ENCODE assay signal across 1 cellular context in genomic region chr1:67686272-67687197, GRCh38.
TF ChIP-seq lines count a peak whose summit lies in the region.

No MANE protein-coding gene starts in this region.

TF ChIP-seq in HepG2, 621 proteins besides CTCF, POLR2A, EP300 and RAD21 (continued from another document and continues in another):
- TF ChIP-seq ZNF687 (CRISPR knock-in tag; IDR thresholded peaks at IDR 0.05): peak; percentile 95
- TF ChIP-seq ZFAT (CRISPR knock-in tag; conservative IDR thresholded peaks at IDR 0.05): no peak
- no peak; the same call in 1 of the 2 replicates for TF ChIP-seq MIER2 (CRISPR knock-in tag; IDR thresholded peaks at IDR 0.05)
- TF ChIP-seq ZNF10 (CRISPR knock-in tag; IDR thresholded peaks at IDR 0.05; ENCODE audit: borderline replicate concordance, low read depth): no peak
- TF ChIP-seq TAF15 (IDR thresholded peaks at IDR 0.05; ENCODE audit: low read depth, low read length, poor library complexity, severe bottlenecking): no peak
- TF ChIP-seq, protein P1, sequence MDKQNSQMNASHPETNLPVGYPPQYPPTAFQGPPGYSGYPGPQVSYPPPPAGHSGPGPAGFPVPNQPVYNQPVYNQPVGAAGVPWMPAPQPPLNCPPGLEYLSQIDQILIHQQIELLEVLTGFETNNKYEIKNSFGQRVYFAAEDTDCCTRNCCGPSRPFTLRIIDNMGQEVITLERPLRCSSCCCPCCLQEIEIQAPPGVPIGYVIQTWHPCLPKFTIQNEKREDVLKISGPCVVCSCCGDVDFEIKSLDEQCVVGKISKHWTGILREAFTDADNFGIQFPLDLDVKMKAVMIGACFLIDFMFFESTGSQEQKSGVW (CRISPR knock-in tag; IDR thresholded peaks at IDR 0.05; ENCODE audit: borderline replicate concordance): no peak
- no peak; the same call in 1 of the 2 replicates for TF ChIP-seq MYPOP (CRISPR knock-in tag; IDR thresholded peaks at IDR 0.05)
- TF ChIP-seq ZNF224 (CRISPR knock-in tag; IDR thresholded peaks at IDR 0.05): no peak
- TF ChIP-seq AKNA (CRISPR knock-in tag; IDR thresholded peaks at IDR 0.05; ENCODE audit: borderline replicate concordance): no peak
- TF ChIP-seq GZF1 (CRISPR knock-in tag; IDR thresholded peaks at IDR 0.05): no peak
- TF ChIP-seq ZNF75D (CRISPR knock-in tag; IDR thresholded peaks at IDR 0.05; ENCODE audit: borderline replicate concordance): no peak
- TF ChIP-seq TGIF2 (CRISPR knock-in tag; IDR thresholded peaks at IDR 0.05): no peak
- TF ChIP-seq, protein P2, sequence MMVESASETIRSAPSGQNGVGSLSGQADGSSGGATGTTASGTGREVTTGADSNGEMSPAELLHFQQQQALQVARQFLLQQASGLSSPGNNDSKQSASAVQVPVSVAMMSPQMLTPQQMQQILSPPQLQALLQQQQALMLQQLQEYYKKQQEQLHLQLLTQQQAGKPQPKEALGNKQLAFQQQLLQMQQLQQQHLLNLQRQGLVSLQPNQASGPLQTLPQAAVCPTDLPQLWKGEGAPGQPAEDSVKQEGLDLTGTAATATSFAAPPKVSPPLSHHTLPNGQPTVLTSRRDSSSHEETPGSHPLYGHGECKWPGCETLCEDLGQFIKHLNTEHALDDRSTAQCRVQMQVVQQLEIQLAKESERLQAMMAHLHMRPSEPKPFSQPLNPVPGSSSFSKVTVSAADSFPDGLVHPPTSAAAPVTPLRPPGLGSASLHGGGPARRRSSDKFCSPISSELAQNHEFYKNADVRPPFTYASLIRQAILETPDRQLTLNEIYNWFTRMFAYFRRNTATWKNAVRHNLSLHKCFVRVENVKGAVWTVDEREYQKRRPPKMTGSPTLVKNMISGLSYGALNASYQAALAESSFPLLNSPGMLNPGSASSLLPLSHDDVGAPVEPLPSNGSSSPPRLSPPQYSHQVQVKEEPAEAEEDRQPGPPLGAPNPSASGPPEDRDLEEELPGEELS (CRISPR knock-in tag; IDR thresholded peaks at IDR 0.05): peak; percentile 30; the same call in 1 of the 2 replicates
- peak; percentile 20; the same call in 1 of the 2 replicates for TF ChIP-seq ZC3H4 (CRISPR knock-in tag; IDR thresholded peaks at IDR 0.05; ENCODE audit: borderline replicate concordance)
- peak; percentile 88; the same call in 1 of the 2 replicates for TF ChIP-seq KDM5B (CRISPR knock-in tag; IDR thresholded peaks at IDR 0.05; ENCODE audit: borderline replicate concordance)
- TF ChIP-seq HNF4G (IDR thresholded peaks at IDR 0.05; ENCODE audit: borderline replicate concordance, low read depth, low read length): peak; percentile 66; the same call in 1 of the 2 replicates
- TF ChIP-seq HNF4G (CRISPR knock-in tag; IDR thresholded peaks at IDR 0.05; ENCODE audit: borderline replicate concordance, low read depth): no peak; the same call in 1 of the 2 replicates
- TF ChIP-seq ZBTB7A (CRISPR knock-in tag; IDR thresholded peaks at IDR 0.05): no peak; the same call in 1 of the 2 replicates
- TF ChIP-seq, protein P3, sequence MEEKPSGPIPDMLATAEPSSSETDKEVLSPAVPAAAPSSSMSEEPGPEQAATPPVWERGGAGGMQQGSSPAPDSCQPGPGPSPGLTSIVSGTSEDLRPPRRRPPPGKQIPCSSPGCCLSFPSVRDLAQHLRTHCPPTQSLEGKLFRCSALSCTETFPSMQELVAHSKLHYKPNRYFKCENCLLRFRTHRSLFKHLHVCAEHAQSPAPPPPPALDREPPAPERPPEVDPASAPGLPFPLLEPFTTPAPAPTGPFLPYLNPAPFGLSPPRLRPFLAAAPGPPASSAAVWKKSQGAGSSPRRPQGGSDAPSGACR (CRISPR knock-in tag; IDR thresholded peaks at IDR 0.05): peak; percentile 65; the same call in 1 of the 2 replicates
- TF ChIP-seq ZNF576 (CRISPR knock-in tag; IDR thresholded peaks at IDR 0.05): no peak
- peak; percentile 80 for TF ChIP-seq ZNF784 (CRISPR knock-in tag; IDR thresholded peaks at IDR 0.05; ENCODE audit: borderline replicate concordance)
- TF ChIP-seq ARNTL (CRISPR knock-in tag; IDR thresholded peaks at IDR 0.05): no peak
- TF ChIP-seq, protein P4, sequence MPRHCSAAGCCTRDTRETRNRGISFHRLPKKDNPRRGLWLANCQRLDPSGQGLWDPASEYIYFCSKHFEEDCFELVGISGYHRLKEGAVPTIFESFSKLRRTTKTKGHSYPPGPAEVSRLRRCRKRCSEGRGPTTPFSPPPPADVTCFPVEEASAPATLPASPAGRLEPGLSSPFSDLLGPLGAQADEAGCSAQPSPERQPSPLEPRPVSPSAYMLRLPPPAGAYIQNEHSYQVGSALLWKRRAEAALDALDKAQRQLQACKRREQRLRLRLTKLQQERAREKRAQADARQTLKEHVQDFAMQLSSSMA (CRISPR knock-in tag; IDR thresholded peaks at IDR 0.05): no peak
- peak; percentile 39; the same call in 1 of the 2 replicates for TF ChIP-seq CENPT (CRISPR knock-in tag; IDR thresholded peaks at IDR 0.05; ENCODE audit: low read depth)
- no peak; the same call in 1 of the 2 replicates for TF ChIP-seq CBX5 (CRISPR knock-in tag; IDR thresholded peaks at IDR 0.05; ENCODE audit: borderline replicate concordance)
- no peak for TF ChIP-seq ONECUT2 (CRISPR knock-in tag; IDR thresholded peaks at IDR 0.05)
- TF ChIP-seq ZNF678 (CRISPR knock-in tag; IDR thresholded peaks at IDR 0.05): no peak
- TF ChIP-seq, protein P5, sequence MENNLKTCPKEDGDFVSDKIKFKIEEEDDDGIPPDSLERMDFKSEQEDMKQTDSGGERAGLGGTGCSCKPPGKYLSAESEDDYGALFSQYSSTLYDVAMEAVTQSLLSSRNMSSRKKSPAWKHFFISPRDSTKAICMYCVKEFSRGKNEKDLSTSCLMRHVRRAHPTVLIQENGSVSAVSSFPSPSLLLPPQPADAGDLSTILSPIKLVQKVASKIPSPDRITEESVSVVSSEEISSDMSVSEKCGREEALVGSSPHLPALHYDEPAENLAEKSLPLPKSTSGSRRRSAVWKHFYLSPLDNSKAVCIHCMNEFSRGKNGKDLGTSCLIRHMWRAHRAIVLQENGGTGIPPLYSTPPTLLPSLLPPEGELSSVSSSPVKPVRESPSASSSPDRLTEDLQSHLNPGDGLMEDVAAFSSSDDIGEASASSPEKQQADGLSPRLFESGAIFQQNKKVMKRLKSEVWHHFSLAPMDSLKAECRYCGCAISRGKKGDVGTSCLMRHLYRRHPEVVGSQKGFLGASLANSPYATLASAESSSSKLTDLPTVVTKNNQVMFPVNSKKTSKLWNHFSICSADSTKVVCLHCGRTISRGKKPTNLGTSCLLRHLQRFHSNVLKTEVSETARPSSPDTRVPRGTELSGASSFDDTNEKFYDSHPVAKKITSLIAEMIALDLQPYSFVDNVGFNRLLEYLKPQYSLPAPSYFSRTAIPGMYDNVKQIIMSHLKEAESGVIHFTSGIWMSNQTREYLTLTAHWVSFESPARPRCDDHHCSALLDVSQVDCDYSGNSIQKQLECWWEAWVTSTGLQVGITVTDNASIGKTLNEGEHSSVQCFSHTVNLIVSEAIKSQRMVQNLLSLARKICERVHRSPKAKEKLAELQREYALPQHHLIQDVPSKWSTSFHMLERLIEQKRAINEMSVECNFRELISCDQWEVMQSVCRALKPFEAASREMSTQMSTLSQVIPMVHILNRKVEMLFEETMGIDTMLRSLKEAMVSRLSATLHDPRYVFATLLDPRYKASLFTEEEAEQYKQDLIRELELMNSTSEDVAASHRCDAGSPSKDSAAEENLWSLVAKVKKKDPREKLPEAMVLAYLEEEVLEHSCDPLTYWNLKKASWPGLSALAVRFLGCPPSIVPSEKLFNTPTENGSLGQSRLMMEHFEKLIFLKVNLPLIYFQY (CRISPR knock-in tag; IDR thresholded peaks at IDR 0.05; ENCODE audit: borderline replicate concordance): no peak
- peak; percentile 42; the same call in 1 of the 2 replicates for TF ChIP-seq ARID3A (IDR thresholded peaks at IDR 0.05; ENCODE audit: low read depth, low read length)
